12 cellular contexts compared by ENCODE assay signal in the genomic region with DNA sequence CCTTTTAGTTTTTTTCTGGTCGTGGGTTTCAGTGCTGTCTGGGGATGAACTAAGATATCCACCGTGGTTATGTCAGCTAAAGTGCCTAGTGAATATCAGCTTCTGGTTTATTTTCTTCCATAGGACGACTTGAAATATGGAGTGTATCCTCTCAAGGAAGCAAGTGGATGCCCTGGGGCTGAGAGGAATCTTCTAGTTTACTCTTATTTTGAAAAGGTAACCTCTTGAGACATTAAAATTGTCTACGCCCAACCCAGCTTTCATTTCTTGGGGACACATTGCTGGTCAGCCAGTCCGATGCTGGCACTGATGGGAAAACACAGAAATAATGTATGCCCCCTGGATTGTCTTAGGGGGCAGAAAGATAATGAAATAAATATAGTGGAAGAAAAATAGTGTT. TPM values are rescaled to one million over a fixed set of nuclear protein-coding genes. Genes with fewer than 3 reads are reported as not detected.
DNase-seq lines count a peak whose midpoint lies in the region; ATAC-seq, FAIRE-seq and TF ChIP-seq lines count a peak whose summit lies in the region.
"Had no signal": no experiment of that assay in that cellular context is flagged by ENCODE, and none has a peak within 500 bp of the region (broad histone marks: within the 10 kb centered on the region; RNA-seq: fewer than 3 reads in every experiment).

No MANE protein-coding gene starts in this region.

- H3K9ac ChIP-seq in Karpas-422 (ENCODE audit: low read length), result no peak overlapping the region

- H3K4me2 ChIP-seq in Karpas-422 (ENCODE audit: low read depth, low read length, poor library complexity, severe bottlenecking), result peak overlapping the region; percentile 67

- H3K27ac Mint-ChIP-seq in CD8-positive, alpha-beta memory T cell, result peak overlapping the region in 6 of 8 donors; percentile 19 to 97 (median 71)
- peak overlapping the region in 2 of 3 experiments; percentile 10 to 97 for H3K27ac Mint-ChIP-seq in nephron

- no peaks in the 10 kb centered on the region for H3K27me3 Mint-ChIP-seq in CD8-positive, alpha-beta memory T cell
- H3K27me3 Mint-ChIP-seq in nephron (ENCODE audit: low read depth), result no peaks in the 10 kb centered on the region

- H3K4me3 ChIP-seq in CD8-positive, alpha-beta memory T cell (ENCODE audit: low read length), result no peak overlapping the region
- 0 out of 2 replicates have a peak overlapping the region, but pooled peaks have one; percentile 94 for H3K4me3 ChIP-seq in Karpas-422 (ENCODE audit: low read length)
- peak overlapping the region; percentile 10 for H3K4me3 ChIP-seq in bronchial epithelial cell (ENCODE audit: low read depth, low read length)

- H3K9me3 ChIP-seq in CD8-positive, alpha-beta memory T cell (ENCODE audit: low read length), result no peaks in the 10 kb centered on the region
- H3K9me3 ChIP-seq in Karpas-422 (ENCODE audit: low read length), result 0 out of 2 replicates have a peak, but pooled peaks cover 4% of the 10 kb centered on the region

- H3K9me3 Mint-ChIP-seq in CD8-positive, alpha-beta memory T cell, result no peaks in the 10 kb centered on the region
- H3K9me3 Mint-ChIP-seq in nephron, result peaks cover 37% of the 10 kb centered on the region

- peaks cover 37 to 70% (median 58%) of the 10 kb centered on the region in 3 donors for H3K4me1 Mint-ChIP-seq in CD8-positive, alpha-beta memory T cell
- peaks cover 19% of the 10 kb centered on the region for H3K4me1 Mint-ChIP-seq in nephron

- peaks cover 10 to 56% (median 15%) of the 10 kb centered on the region in 3 donors for H3K36me3 Mint-ChIP-seq in CD8-positive, alpha-beta memory T cell
- peaks cover 67% of the 10 kb centered on the region for H3K36me3 Mint-ChIP-seq in nephron (ENCODE audit: low read depth)

- no peak overlapping the region for H3K27ac ChIP-seq in CD8-positive, alpha-beta memory T cell (ENCODE audit: low read depth, low read length)
- H3K27ac ChIP-seq in Karpas-422 (ENCODE audit: low read length), result no peak overlapping the region

- POLR2A ChIA-PET in CD8-positive, alpha-beta memory T cell (lab: Charles Lee), result no interaction called here

- H4K20me1 ChIP-seq in Karpas-422 (ENCODE audit: insufficient read depth, low read depth, low read length), result no peaks in the 10 kb centered on the region

- H3K79me2 ChIP-seq in Karpas-422 (ENCODE audit: low read length), result peaks cover 60% of the 10 kb centered on the region

- no peaks in the 10 kb centered on the region for H3K27me3 ChIP-seq in CD8-positive, alpha-beta memory T cell (ENCODE audit: insufficient read depth, low read length, poor library complexity, severe bottlenecking)
- H3K27me3 ChIP-seq in Karpas-422 (ENCODE audit: low read length) (no peaks in the 10 kb centered on the region), bronchial epithelial cell (ENCODE audit: control insufficient read depth, insufficient read depth, low read length) (no peaks in the 10 kb centered on the region)
- H3K27me3 ChIP-seq: cardiac muscle cell had no signal

- H3K36me3 ChIP-seq in CD8-positive, alpha-beta memory T cell (ENCODE audit: insufficient read depth, low read length), result peaks cover 10% of the 10 kb centered on the region
- peaks cover 50% of the 10 kb centered on the region for H3K36me3 ChIP-seq in Karpas-422 (ENCODE audit: insufficient read depth, low read length)
- peaks cover 6% of the 10 kb centered on the region for H3K36me3 ChIP-seq in bronchial epithelial cell (ENCODE audit: control insufficient read depth, insufficient read depth, low read length)

- TF ChIP-seq POLR2A in GM12891 (IDR thresholded peaks at IDR 0.05; ENCODE audit: low read depth, low read length), result no peak

- H3K9me2 ChIP-seq in Karpas-422 (replicated peaks; ENCODE audit: insufficient read depth, low read length), result no peaks in the 10 kb centered on the region

- no peak for TF ChIP-seq CTCF in bronchial epithelial cell (IDR thresholded peaks at IDR 0.05; ENCODE audit: insufficient read depth, low read length, severe bottlenecking)
- TF ChIP-seq CTCF in nephron (IDR thresholded peaks at IDR 0.05; ENCODE audit: unreplicated experiment in 3 of 3), result no peak

- no peak for FAIRE-seq in bronchial epithelial cell (lab: Jason Lieb, UNC)
- no peak for FAIRE-seq in GM12891 (lab: Jason Lieb, UNC)

- ATAC-seq in GM18909 (IDR thresholded peaks at IDR 0.05; ENCODE audit: poor library complexity, unreplicated experiment), result no peak

- CTCF ChIA-PET in CD8-positive, alpha-beta memory T cell (lab: Charles Lee), result no interaction called here

- no peak overlapping the region for H2AFZ ChIP-seq in Karpas-422 (ENCODE audit: low read length)

- no peak for DNase-seq in CD8-positive, alpha-beta memory T cell
- DNase-seq in Karpas-422 (no peak), bronchial epithelial cell (ENCODE audit: low read depth) (no peak), GM12891 (ENCODE audit: insufficient read length, low spot score) (no peak), NOMO-1 treated with DMSO at 0.1 percent for 48 hours (lab: John Stamatoyannopoulos, UW; ENCODE audit: unreplicated experiment) (no peak)
- DNase-seq in stimulated activated CD4-positive, alpha-beta T cell treated with anti-CD3 and anti-CD28 coated beads, Interleukin-4, amount 100 ng/mL, for 24 hours, result no peak
- DNase-seq: activated CD8-positive, alpha-beta memory T cell treated with anti-CD3 and anti-CD28 coated beads for 24 hours; DMS 273 treated with DMSO at 0.1 percent for 48 hours; NCI-H446 treated with DMSO at 0.1 percent for 48 hours had no signal

- peaks cover 8% of the 10 kb centered on the region for H3K4me1 ChIP-seq in CD8-positive, alpha-beta memory T cell (ENCODE audit: insufficient read depth, low read length)
- H3K4me1 ChIP-seq in Karpas-422 (ENCODE audit: low read length), result peaks cover 12% of the 10 kb centered on the region

- peak overlapping the region in 6 of 7 donors; percentile 56 to 99 (median 98) for H3K4me3 Mint-ChIP-seq in CD8-positive, alpha-beta memory T cell
- peak overlapping the region; percentile 96 to 97 (median 97) for H3K4me3 Mint-ChIP-seq in nephron

TF ChIP-seq in GM12891, 5 proteins besides CTCF, POLR2A, EP300 and RAD21:
- TF ChIP-seq SPI1 (IDR thresholded peaks at IDR 0.05; ENCODE audit: low read depth, low read length) (no peak), TAF1 (IDR thresholded peaks at IDR 0.05; ENCODE audit: low read depth, low read length) (no peak), PAX5 (IDR thresholded peaks at IDR 0.05; ENCODE audit: insufficient read depth, low read length, severe bottlenecking) (no peak), POU2F2 (IDR thresholded peaks at IDR 0.05; ENCODE audit: low read depth, low read length) (no peak), POLR2AphosphoS5 (IDR thresholded peaks at IDR 0.05; ENCODE audit: low read depth, low read length) (no peak)

RNA-seq across cellular contexts. Expression of gene ZNF431, which starts 1.6 kb away (rescaled TPM):
- total RNA-seq in CD8-positive, alpha-beta memory T cell, result 10 to 100 TPM; 14.7 to 17.6 TPM
- polyA plus RNA-seq in CD8-positive, alpha-beta memory T cell, result 14.6 TPM
- total RNA-seq in Karpas-422 (2014; rRNA removed; shearing (Covaris generic); ENCODE audit: low replicate concordance), result 13.1 and 19.5 TPM in 2 replicates
- 9.0 and 14.8 TPM in 2 replicates for total RNA-seq in bronchial epithelial cell
- 6.9 TPM for polyA plus RNA-seq in GM12891 (2012; ENCODE audit: low read depth, missing spikeins)
